In the genomic region with DNA sequence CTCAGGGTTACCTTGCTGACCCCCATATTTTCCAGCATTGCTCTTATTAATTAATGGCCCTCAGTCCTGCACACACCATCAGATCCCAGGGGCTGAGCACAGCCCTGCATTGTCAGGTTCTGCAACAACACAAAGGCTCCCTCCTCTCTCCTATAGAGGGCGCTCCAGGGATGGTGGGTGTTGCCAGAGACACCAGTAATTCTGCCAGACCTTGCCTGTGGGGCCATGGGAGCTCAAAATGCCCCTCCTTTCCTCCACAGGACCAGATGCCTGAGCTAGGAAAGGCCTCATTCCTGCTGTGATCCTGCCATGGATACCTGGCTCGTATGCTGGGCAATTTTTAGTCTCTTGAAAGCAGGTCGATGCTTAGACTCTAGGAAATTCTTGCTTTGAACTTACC, we compare ENCODE assay signal across 1 cellular context.
TF ChIP-seq lines count a peak whose summit lies in the region.

No MANE protein-coding gene starts in this region.

TF ChIP-seq in GM23338, 12 proteins besides CTCF, POLR2A, EP300 and RAD21 (continued from another document):
- TF ChIP-seq ZNF462 (CRISPR knock-in tag; IDR thresholded peaks at IDR 0.05) (no peak), NANOG (IDR thresholded peaks at IDR 0.05; ENCODE audit: borderline replicate concordance) (no peak)
